ENCODE assay signal across 21 cellular contexts in genomic region chr10:80760914-80761371, GRCh38.
DNase-seq lines count a peak whose midpoint lies in the region; ATAC-seq and TF ChIP-seq lines count a peak whose summit lies in the region.
"Had no signal": no experiment of that assay in that cellular context is flagged by ENCODE, and none has a peak within 500 bp of the region (broad histone marks: within the 10 kb centered on the region; RNA-seq: fewer than 3 reads in every experiment).

No MANE protein-coding gene starts in this region.

- H3K4me1 Mint-ChIP-seq in activated CD8-positive, alpha-beta memory T cell treated with anti-CD3 and anti-CD28 coated beads, Interleukin-2, amount 10 ng/mL, durations not matched to agents 7 days and 5 days = no peaks in the 10 kb centered on the region
- H3K4me1 Mint-ChIP-seq: stimulated activated effector memory CD8-positive, alpha-beta T cell treated with anti-CD3 and anti-CD28 coated beads, Interleukin-12 subunit alpha, Interleukin-12 subunit beta, amount 100 ng/mL, for 72 hours had no signal

- H3K4me2 ChIP-seq in parathyroid adenoma (ENCODE audit: low read length) = no peak overlapping the region

- peak overlapping the region; percentile 52 for H3K27ac ChIP-seq in parathyroid adenoma
- H3K27ac ChIP-seq: gastrocnemius medialis, VCaP had no signal

- no peak overlapping the region for H3K4me3 Mint-ChIP-seq in activated CD8-positive, alpha-beta memory T cell treated with anti-CD3 and anti-CD28 coated beads, Interleukin-2, amount 10 ng/mL, durations not matched to agents 7 days and 5 days
- H3K4me3 Mint-ChIP-seq: activated naive CD4-positive, alpha-beta T cell treated with anti-CD3 and anti-CD28 coated beads for 36 hours; stimulated activated effector memory CD8-positive, alpha-beta T cell treated with anti-CD3 and anti-CD28 coated beads, Interleukin-12 subunit alpha, Interleukin-12 subunit beta, amount 100 ng/mL, for 72 hours had no signal

- H3K9me3 ChIP-seq in parathyroid adenoma (ENCODE audit: control insufficient read depth, low read length) = no peaks in the 10 kb centered on the region
- H3K9me3 ChIP-seq: gastrocnemius medialis had no signal

- no peaks in the 10 kb centered on the region for H3K27me3 ChIP-seq in parathyroid adenoma (ENCODE audit: control insufficient read depth, insufficient read depth, low read length)
- H3K27me3 ChIP-seq: gastrocnemius medialis had no signal

- ATAC-seq in GM18511 (IDR thresholded peaks at IDR 0.05; ENCODE audit: unreplicated experiment) = peak; percentile 80
- ATAC-seq in GM21447 (IDR thresholded peaks at IDR 0.05; ENCODE audit: unreplicated experiment) = peak; percentile 57
- ATAC-seq in HG03103 (IDR thresholded peaks at IDR 0.05; ENCODE audit: low read depth, unreplicated experiment) = peak; percentile 59
- no peak for ATAC-seq in activated CD8-positive, alpha-beta memory T cell treated with anti-CD3 and anti-CD28 coated beads, Interleukin-2, amount 10 ng/mL, durations not matched to agents 7 days and 5 days
- ATAC-seq: gastrocnemius medialis; HCT116; sciatic nerve; stimulated activated effector memory CD8-positive, alpha-beta T cell treated with anti-CD3 and anti-CD28 coated beads, Interleukin-12 subunit alpha, Interleukin-12 subunit beta, amount 100 ng/mL, for 72 hours had no signal

- H3K4me3 ChIP-seq in parathyroid adenoma (ENCODE audit: low read depth, low read length) = no peak overlapping the region
- H3K4me3 ChIP-seq: gastrocnemius medialis had no signal

- H3K9ac ChIP-seq in parathyroid adenoma = no peak overlapping the region

- no peaks in the 10 kb centered on the region for H3K9me3 Mint-ChIP-seq in activated CD8-positive, alpha-beta memory T cell treated with anti-CD3 and anti-CD28 coated beads, Interleukin-2, amount 10 ng/mL, durations not matched to agents 7 days and 5 days (ENCODE audit: low read depth)
- H3K9me3 Mint-ChIP-seq: activated naive CD4-positive, alpha-beta T cell treated with anti-CD3 and anti-CD28 coated beads for 36 hours; stimulated activated effector memory CD8-positive, alpha-beta T cell treated with anti-CD3 and anti-CD28 coated beads, Interleukin-12 subunit alpha, Interleukin-12 subunit beta, amount 100 ng/mL, for 72 hours had no signal

- peak overlapping the region; percentile 9 for H2AFZ ChIP-seq in parathyroid adenoma

- no peaks in the 10 kb centered on the region for H3K36me3 ChIP-seq in parathyroid adenoma (ENCODE audit: control insufficient read depth, insufficient read depth, low read length)
- H3K36me3 ChIP-seq: gastrocnemius medialis had no signal

- H3K4me1 ChIP-seq in parathyroid adenoma = peaks cover 27% of the 10 kb centered on the region
- H3K4me1 ChIP-seq: gastrocnemius medialis had no signal

- TF ChIP-seq CTCF in parathyroid adenoma (IDR thresholded peaks at IDR 0.05) = no peak

- no peaks in the 10 kb centered on the region for H3K36me3 Mint-ChIP-seq in activated CD8-positive, alpha-beta memory T cell treated with anti-CD3 and anti-CD28 coated beads, Interleukin-2, amount 10 ng/mL, durations not matched to agents 7 days and 5 days
- H3K36me3 Mint-ChIP-seq: stimulated activated effector memory CD8-positive, alpha-beta T cell treated with anti-CD3 and anti-CD28 coated beads, Interleukin-12 subunit alpha, Interleukin-12 subunit beta, amount 100 ng/mL, for 72 hours had no signal

- peaks cover 4% of the 10 kb centered on the region for H3K27me3 Mint-ChIP-seq in activated CD8-positive, alpha-beta memory T cell treated with anti-CD3 and anti-CD28 coated beads, Interleukin-2, amount 10 ng/mL, durations not matched to agents 7 days and 5 days

- CTCF ChIA-PET in activated CD8-positive, alpha-beta memory T cell treated with anti-CD3 and anti-CD28 coated beads, Interleukin-2, amount 10 ng/mL, durations not matched to agents 7 days and 5 days (lab: Charles Lee) = no interaction called here

- H3K79me2 ChIP-seq in parathyroid adenoma = no peaks in the 10 kb centered on the region

- DNase-seq in SKM-1 treated with dmso at 0.1 percent for 144 hours (lab: John Stamatoyannopoulos, UW; ENCODE audit: unreplicated experiment) (no peak), superior temporal gyrus (ENCODE audit: extremely low spot score) (no peak)
- no peak for DNase-seq in activated CD8-positive, alpha-beta memory T cell treated with anti-CD3 and anti-CD28 coated beads, Interleukin-2, amount 10 ng/mL, durations not matched to agents 7 days and 5 days
- DNase-seq: activated naive CD4-positive, alpha-beta T cell treated with anti-CD3 and anti-CD28 coated beads for 36 hours; activated T-cell treated with anti-CD3 and anti-CD28 coated beads for 4 hours; aorta; central memory CD4-positive, alpha-beta T cell; gastrocnemius medialis; mammary epithelial cell; NCI-H1436 treated with DMSO at 0.1 percent for 48 hours; NCI-H2171 treated with DMSO at 0.1 percent for 48 hours; OCI-M1; SHP77 treated with DMSO at 0.1 percent for 48 hours had no signal

- no peak overlapping the region for H3K27ac Mint-ChIP-seq in activated CD8-positive, alpha-beta memory T cell treated with anti-CD3 and anti-CD28 coated beads, Interleukin-2, amount 10 ng/mL, durations not matched to agents 7 days and 5 days
- H3K27ac Mint-ChIP-seq: activated naive CD4-positive, alpha-beta T cell treated with anti-CD3 and anti-CD28 coated beads for 36 hours; stimulated activated effector memory CD8-positive, alpha-beta T cell treated with anti-CD3 and anti-CD28 coated beads, Interleukin-12 subunit alpha, Interleukin-12 subunit beta, amount 100 ng/mL, for 72 hours had no signal
